28 cellular contexts compared by ENCODE assay signal in genomic region chr9:132562313-132562588, GRCh38. TPM values are rescaled to one million over a fixed set of nuclear protein-coding genes. Genes with fewer than 3 reads are reported as not detected.
"Had no signal": no experiment of that assay in that cellular context is flagged by ENCODE, and none has a peak within 500 bp of the region (broad histone marks: within the 10 kb centered on the region; RNA-seq: fewer than 3 reads in every experiment).

No MANE protein-coding gene starts in this region.

- DNase-seq: activated CD4-positive, alpha-beta memory T cell treated with anti-CD3 and anti-CD28 coated beads for 36 hours; activated CD4-positive, alpha-beta T cell treated with anti-CD3 and anti-CD28 coated beads, Interleukin-2, amount 10 ng/mL, durations not matched to agents 7 days and 5 days; activated CD4-positive, CD25-positive, alpha-beta regulatory T cell; activated CD8-positive, alpha-beta memory T cell treated with anti-CD3 and anti-CD28 coated beads for 24 hours; activated effector memory CD4-positive, alpha-beta T cell treated with anti-CD3 and anti-CD28 coated beads, Interleukin-2, amount 50 U/mL, for 16 hours; activated naive CD4-positive, alpha-beta T cell treated with Interleukin-2 at 50 U/mL for 16 hours; activated naive CD8-positive, alpha-beta T cell treated with anti-CD3 and anti-CD28 coated beads, Interleukin-2, amount 50 U/mL, for 24 hours; activated T-cell treated with anti-CD3 and anti-CD28 coated beads, Interleukin-2, amount 50 U/mL, for 4 hours; amniotic stem cell; body of pancreas; central memory CD4-positive, alpha-beta T cell; NCI-H1092; NCI-H1930; NCI-H2107; NCI-H2171 treated with DMSO at 0.1 percent for 48 hours; NCI-H226; NCI-H526; NCI-H82; Peyer's patch; SHP77 had no signal

- ATAC-seq: activated naive CD4-positive, alpha-beta T cell treated with anti-CD3 and anti-CD28 coated beads, Interleukin-2, amount 50 U/mL, for 72 hours; activated naive CD8-positive, alpha-beta T cell treated with anti-CD3 and anti-CD28 coated beads, Interleukin-2, amount 50 U/mL, for 24 hours; activated T-cell treated with anti-CD3 and anti-CD28 coated beads, Interleukin-2, amount 50 U/mL, for 4 hours; body of pancreas; SK-N-SH treated with all-trans-retinoic acid at 6 μM for 48 hours had no signal

RNA-seq across cellular contexts. Expression of gene BARHL1, which starts 20.2 kb away (rescaled TPM):
- total RNA-seq: activated CD4-positive, alpha-beta memory T cell treated with anti-CD3 and anti-CD28 coated beads for 36 hours; activated CD4-positive, alpha-beta T cell treated with anti-CD3 and anti-CD28 coated beads, Interleukin-2, amount 10 ng/mL, durations not matched to agents 7 days and 5 days; activated naive CD4-positive, alpha-beta T cell treated with anti-CD3 and anti-CD28 coated beads, Interleukin-2, amount 50 U/mL, for 72 hours; activated T-cell treated with anti-CD3 and anti-CD28 coated beads, Interleukin-2, amount 50 U/mL, for 4 hours; ascending aorta; body of pancreas; bronchial epithelial cell; LHCN-M2; M059J; NCI-H460; Peyer's patch; SJSA1 had no signal
